Comparison of ENCODE assay signal across 17 cellular contexts in genomic region chr12:68638171-68638570, GRCh38. TPM values are rescaled to one million over a fixed set of nuclear protein-coding genes. Genes with fewer than 3 reads are reported as not detected.
DNase-seq lines count a peak whose midpoint lies in the region; ATAC-seq, FAIRE-seq and TF ChIP-seq lines count a peak whose summit lies in the region.
"Had no signal": no experiment of that assay in that cellular context is flagged by ENCODE, and none has a peak within 500 bp of the region (broad histone marks: within the 10 kb centered on the region; RNA-seq: fewer than 3 reads in every experiment).

No MANE protein-coding gene starts in this region.

- no peak overlapping the region for H3K4me3 Mint-ChIP-seq in activated CD4-positive, alpha-beta T cell treated with anti-CD3 and anti-CD28 coated beads for 36 hours
- H3K4me3 Mint-ChIP-seq in astrocyte (ENCODE audit: unreplicated experiment), result no peak overlapping the region
- H3K4me3 Mint-ChIP-seq in progenitor cell of endocrine pancreas (ENCODE audit: low read depth), result no peak overlapping the region
- H3K4me3 Mint-ChIP-seq: activated naive CD4-positive, alpha-beta T cell treated with anti-CD3 and anti-CD28 coated beads for 36 hours; brain had no signal

- H3K4me1 Mint-ChIP-seq in activated CD4-positive, alpha-beta T cell treated with anti-CD3 and anti-CD28 coated beads for 36 hours, result peaks cover 91% of the 10 kb centered on the region
- H3K4me1 Mint-ChIP-seq in astrocyte (ENCODE audit: low read depth, unreplicated experiment) (peaks cover 52% of the 10 kb centered on the region), progenitor cell of endocrine pancreas (ENCODE audit: low read depth) (peaks cover 16% of the 10 kb centered on the region)

- WGBS in small intestine, 3 donors, result 65 to 86% (median 72%) methylated on average over 3 of the region's 3 CpGs

- H3K36me3 Mint-ChIP-seq in activated CD4-positive, alpha-beta T cell treated with anti-CD3 and anti-CD28 coated beads for 36 hours (ENCODE audit: low read depth), result peaks cover 23% of the 10 kb centered on the region
- peaks cover 3% of the 10 kb centered on the region for H3K36me3 Mint-ChIP-seq in astrocyte (ENCODE audit: low read depth, unreplicated experiment)
- H3K36me3 Mint-ChIP-seq in progenitor cell of endocrine pancreas (ENCODE audit: insufficient read depth), result peaks cover 3% of the 10 kb centered on the region

- H3K27me3 ChIP-seq in OCI-LY1 (ENCODE audit: insufficient read depth, low read length), result no peaks in the 10 kb centered on the region
- H3K27me3 ChIP-seq in astrocyte (ENCODE audit: insufficient read depth, low read length), result no peaks in the 10 kb centered on the region
- H3K27me3 ChIP-seq in small intestine (ENCODE audit: control insufficient read depth in 2 of 2, insufficient read depth in 2 of 2, low read length in 2 of 2), result no peaks in the 10 kb centered on the region
- H3K27me3 ChIP-seq: gastroesophageal sphincter had no signal

- H2AFZ ChIP-seq in OCI-LY1 (ENCODE audit: low read length), result no peak overlapping the region
- H2AFZ ChIP-seq in astrocyte (ENCODE audit: low read depth, low read length), result no peak overlapping the region

- DNase-seq in activated CD4-positive, alpha-beta T cell treated with anti-CD3 and anti-CD28 coated beads for 36 hours, result no peak
- no peak for DNase-seq in activated CD4-positive, alpha-beta T cell treated with anti-CD3 and anti-CD28 coated beads for 48 hours
- DNase-seq in astrocyte (ENCODE audit: low read depth) (no peak), progenitor cell of endocrine pancreas (ENCODE audit: low spot score, unreplicated experiment) (no peak), NCI-H345 treated with DMSO at 0.1 percent for 48 hours (lab: John Stamatoyannopoulos, UW; ENCODE audit: unreplicated experiment) (no peak), pons (ENCODE audit: low spot score) (no peak), small intestine (no peak)
- DNase-seq: 8988T; activated naive CD4-positive, alpha-beta T cell treated with anti-CD3 and anti-CD28 coated beads for 36 hours; NCI-H82; stimulated activated CD4-positive, alpha-beta T cell treated with anti-CD3 and anti-CD28 coated beads, Interleukin-12 subunit alpha, Interleukin-12 subunit beta, amount 100 ng/mL, for 4 hours had no signal

- intact Hi-C loops in activated CD4-positive, alpha-beta T cell treated with anti-CD3 and anti-CD28 coated beads for 36 hours (cut with DNase I, micrococcal nuclease), result no loop called here

- no peaks in the 10 kb centered on the region for H3K9me3 Mint-ChIP-seq in activated CD4-positive, alpha-beta T cell treated with anti-CD3 and anti-CD28 coated beads for 36 hours (ENCODE audit: low read depth)
- no peaks in the 10 kb centered on the region for H3K9me3 Mint-ChIP-seq in astrocyte (ENCODE audit: unreplicated experiment)
- H3K9me3 Mint-ChIP-seq in progenitor cell of endocrine pancreas (ENCODE audit: low read depth), result no peaks in the 10 kb centered on the region
- H3K9me3 Mint-ChIP-seq: activated naive CD4-positive, alpha-beta T cell treated with anti-CD3 and anti-CD28 coated beads for 36 hours; brain had no signal

- no peak for ATAC-seq in activated CD4-positive, alpha-beta T cell treated with anti-CD3 and anti-CD28 coated beads for 36 hours
- ATAC-seq: gastroesophageal sphincter had no signal

- peak overlapping the region; percentile 37 for H3K9ac ChIP-seq in OCI-LY1 (ENCODE audit: low read length)
- H3K9ac ChIP-seq in astrocyte (ENCODE audit: low read length), result no peak overlapping the region
- H3K9ac ChIP-seq: KMS-11 had no signal

- CTCF ChIA-PET in activated CD4-positive, alpha-beta T cell treated with anti-CD3 and anti-CD28 coated beads for 36 hours (lab: Charles Lee), result interaction anchor here (0.8 to 1.3 kb wide), 2 partner anchors 16 to 21 kb away, joined by 4 to 5 read pairs; no protein-coding TSS in a partner anchor

- no peaks in the 10 kb centered on the region for H3K27me3 Mint-ChIP-seq in activated CD4-positive, alpha-beta T cell treated with anti-CD3 and anti-CD28 coated beads for 36 hours
- H3K27me3 Mint-ChIP-seq in astrocyte (ENCODE audit: low read depth, unreplicated experiment) (no peaks in the 10 kb centered on the region), progenitor cell of endocrine pancreas (no peaks in the 10 kb centered on the region)
- H3K27me3 Mint-ChIP-seq: brain had no signal

- peak overlapping the region; percentile 37 for H3K27ac Mint-ChIP-seq in activated CD4-positive, alpha-beta T cell treated with anti-CD3 and anti-CD28 coated beads for 36 hours
- H3K27ac Mint-ChIP-seq in astrocyte (ENCODE audit: unreplicated experiment) (peak overlapping the region; percentile 22), progenitor cell of endocrine pancreas (peak overlapping the region; percentile 36)
- H3K27ac Mint-ChIP-seq: brain had no signal

- H3K4me2 ChIP-seq in OCI-LY1 (ENCODE audit: low read length), result peak overlapping the region; percentile 36
- no peak overlapping the region for H3K4me2 ChIP-seq in astrocyte (ENCODE audit: low read length)
- H3K4me2 ChIP-seq: KMS-11 had no signal

- peaks cover 81% of the 10 kb centered on the region for H3K4me1 ChIP-seq in OCI-LY1 (ENCODE audit: insufficient read depth, low read length, severe bottlenecking)
- H3K4me1 ChIP-seq in astrocyte (ENCODE audit: insufficient read depth, low read length), result peaks cover 4% of the 10 kb centered on the region
- H3K4me1 ChIP-seq in small intestine (ENCODE audit: control insufficient read depth in 2 of 2, insufficient read depth in 1 of 2, low read depth in 1 of 2, low read length in 1 of 2), result peaks cover 0 to 3% of the 10 kb centered on the region in 2 donors
- H3K4me1 ChIP-seq: prostate gland had no signal

- H3K9me2 ChIP-seq in OCI-LY1 (ENCODE audit: low read depth, low read length), result no peaks in the 10 kb centered on the region

- H3K27ac ChIP-seq in OCI-LY1 (ENCODE audit: low read depth, low read length, poor library complexity, severe bottlenecking) (peak overlapping the region; percentile 85), astrocyte (ENCODE audit: low read depth, low read length) (no peak overlapping the region), small intestine (ENCODE audit: low read depth in 1 of 2, low read length in 1 of 2) (no peak overlapping the region)
- H3K27ac ChIP-seq: epithelial cell of prostate, KMS-11, prostate gland had no signal

- H3F3A ChIP-seq in OCI-LY1 (ENCODE audit: insufficient read depth, low read length), result 0 out of 2 replicates have a peak, but pooled peaks cover 6% of the 10 kb centered on the region

- H4K20me1 ChIP-seq in OCI-LY1 (ENCODE audit: insufficient read depth, low read length) (no peaks in the 10 kb centered on the region), astrocyte (ENCODE audit: insufficient read depth, low read length) (peaks cover 89% of the 10 kb centered on the region)

- no peak for FAIRE-seq in astrocyte (lab: Jason Lieb, UNC)
- no peak for FAIRE-seq in small intestine (lab: Jason Lieb, UNC)

- peaks cover 95% of the 10 kb centered on the region for H3K79me2 ChIP-seq in OCI-LY1 (ENCODE audit: insufficient read depth, low read length)
- peaks cover 99% of the 10 kb centered on the region for H3K79me2 ChIP-seq in astrocyte (ENCODE audit: insufficient read depth, low read length)

- H3K36me3 ChIP-seq in OCI-LY1 (ENCODE audit: insufficient read depth, low read length) (peaks cover 27% of the 10 kb centered on the region), astrocyte (ENCODE audit: insufficient read depth, low read length) (peaks cover 4% of the 10 kb centered on the region), small intestine (ENCODE audit: control insufficient read depth in 2 of 2, insufficient read depth in 2 of 2, low read length in 2 of 2) (no peaks in the 10 kb centered on the region)
- H3K36me3 ChIP-seq: prostate gland had no signal

- H3K4me3 ChIP-seq in OCI-LY1 (ENCODE audit: low read depth, low read length, poor library complexity, severe bottlenecking), result peak overlapping the region; percentile 15
- H3K4me3 ChIP-seq in astrocyte (ENCODE audit: insufficient read depth, low read depth, low read length), result no peak overlapping the region
- no peak overlapping the region for H3K4me3 ChIP-seq in small intestine (ENCODE audit: low read depth in 1 of 2, low read length in 2 of 2)
- H3K4me3 ChIP-seq: gastroesophageal sphincter, prostate gland had no signal

- POLR2A ChIA-PET in activated CD4-positive, alpha-beta T cell treated with anti-CD3 and anti-CD28 coated beads for 36 hours (lab: Charles Lee), result no interaction called here

- TF ChIP-seq CTCF in OCI-LY1 (IDR thresholded peaks at IDR 0.05; ENCODE audit: low read length) (no peak), astrocyte (IDR thresholded peaks at IDR 0.05; ENCODE audit: insufficient read depth, low read depth, low read length) (no peak), progenitor cell of endocrine pancreas (IDR thresholded peaks at IDR 0.05; ENCODE audit: unreplicated experiment) (no peak)

- H3K9me3 ChIP-seq in OCI-LY1 (ENCODE audit: low read length), result no peaks in the 10 kb centered on the region
- no peaks in the 10 kb centered on the region for H3K9me3 ChIP-seq in astrocyte (ENCODE audit: insufficient read depth, low read depth, low read length)
- H3K9me3 ChIP-seq in small intestine (ENCODE audit: control insufficient read depth, low read depth), result no peaks in the 10 kb centered on the region
- H3K9me3 ChIP-seq: gastroesophageal sphincter, prostate gland had no signal

RNA-seq across cellular contexts. Expression of gene RAP1B, which starts 27.5 kb away (rescaled TPM):
- total RNA-seq in activated CD4-positive, alpha-beta T cell treated with anti-CD3 and anti-CD28 coated beads for 36 hours, result 100 to 1,000 TPM; 174 to 242 TPM
- total RNA-seq in astrocyte, result 209 and 216 TPM in 2 replicates
- 81.8 and 83.6 TPM in 2 replicates for total RNA-seq in progenitor cell of endocrine pancreas
- polyA plus RNA-seq in small intestine, result 100 to 1,000 TPM; 106 to 139 (median 121) TPM

RNA-seq across cellular contexts. Expression of gene NUP107, which starts 48.6 kb away (rescaled TPM):
- total RNA-seq in activated CD4-positive, alpha-beta T cell treated with anti-CD3 and anti-CD28 coated beads for 36 hours, result 100 to 1,000 TPM; 136 to 142 TPM
- total RNA-seq in astrocyte (40.3 and 42.8 TPM in 2 replicates), progenitor cell of endocrine pancreas (80.7 and 86.8 TPM in 2 replicates)
- polyA plus RNA-seq in small intestine, result 10 to 100 TPM in 1 of 3 donors, 1 to 10 TPM in 2; 5.1 to 19.0 (median 7.0) TPM
